22 cellular contexts compared by ENCODE assay signal in the genomic region with DNA sequence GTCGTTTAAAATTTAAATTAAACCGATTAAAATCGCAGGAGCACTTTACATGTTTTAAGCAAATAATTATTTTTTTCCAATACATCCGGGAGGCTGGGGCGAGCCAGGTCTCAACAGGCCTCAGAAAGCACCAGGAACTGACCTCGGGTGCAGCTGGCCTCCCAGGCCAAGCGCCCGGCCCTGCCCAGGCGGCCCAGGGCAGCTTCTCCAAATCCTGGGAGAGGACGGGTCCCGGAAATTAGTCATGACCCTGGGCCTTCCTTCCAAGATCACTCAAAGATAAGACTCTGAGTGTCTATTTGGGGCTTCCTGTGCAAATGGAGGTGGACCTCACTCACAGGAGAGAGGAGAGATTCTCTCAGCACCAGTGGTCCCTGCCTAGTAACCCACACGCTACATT.
"Had no signal": no experiment of that assay in that cellular context is flagged by ENCODE, and none has a peak within 500 bp of the region (broad histone marks: within the 10 kb centered on the region; RNA-seq: fewer than 3 reads in every experiment).

No MANE protein-coding gene starts in this region.

- H3K27me3 ChIP-seq: brain microvascular endothelial cell, heart left ventricle, neutrophil, right lobe of liver, testis, transverse colon had no signal

- H3K9me3 ChIP-seq: neutrophil, right lobe of liver, testis, transverse colon had no signal

- H3K4me3 Mint-ChIP-seq: activated naive CD4-positive, alpha-beta T cell treated with anti-CD3 and anti-CD28 coated beads, Interleukin-2, amount 10 ng/mL, durations not matched to agents 7 days and 5 days; immature natural killer cell; natural killer cell had no signal

- H3K27ac Mint-ChIP-seq: activated naive CD4-positive, alpha-beta T cell treated with anti-CD3 and anti-CD28 coated beads, Interleukin-2, amount 10 ng/mL, durations not matched to agents 7 days and 5 days; natural killer cell had no signal

- H3K4me3 ChIP-seq: heart left ventricle, lower lobe of right lung, right lobe of liver, testis, transverse colon had no signal

- H3K27ac ChIP-seq: brain microvascular endothelial cell, heart left ventricle, lower lobe of right lung, neutrophil, right lobe of liver, testis, transverse colon had no signal

- H3K4me1 ChIP-seq: heart left ventricle, lower lobe of right lung, right lobe of liver, testis, transverse colon had no signal

- DNase-seq: activated CD4-positive, alpha-beta T cell treated with anti-CD3 and anti-CD28 coated beads, Interleukin-2, amount 50 U/mL, for 4 hours; activated effector memory CD4-positive, alpha-beta T cell treated with anti-CD3 and anti-CD28 coated beads, Interleukin-2, amount 50 U/mL, for 16 hours; activated naive CD4-positive, alpha-beta T cell treated with anti-CD3 and anti-CD28 coated beads, Interleukin-2, amount 10 ng/mL, durations not matched to agents 7 days and 5 days; amniotic stem cell; brain microvascular endothelial cell; central memory CD4-positive, alpha-beta T cell; foreskin fibroblast; heart left ventricle; hypothalamus; immature natural killer cell; lower lobe of right lung; mesendoderm; natural killer cell; right lobe of liver; stimulated activated CD4-positive, alpha-beta T cell treated with anti-CD3 and anti-CD28 coated beads, Interleukin-12 subunit alpha, Interleukin-12 subunit beta, amount 100 ng/mL, for 4 hours; stimulated activated CD4-positive, alpha-beta T cell treated with anti-CD3 and anti-CD28 coated beads, Interleukin-4, amount 100 ng/mL, for 1 hour; stimulated activated naive CD8-positive, alpha-beta T cell treated with anti-CD3 and anti-CD28 coated beads, Interleukin-15, Interleukin-2, amounts not matched to agents 100 U/mL and 50 U/mL, for 24 hours; T-helper 2 cell; testis; transverse colon had no signal

- H3K4me1 Mint-ChIP-seq: activated naive CD4-positive, alpha-beta T cell treated with anti-CD3 and anti-CD28 coated beads, Interleukin-2, amount 10 ng/mL, durations not matched to agents 7 days and 5 days; immature natural killer cell; natural killer cell had no signal

- H3K27me3 Mint-ChIP-seq: activated naive CD4-positive, alpha-beta T cell treated with anti-CD3 and anti-CD28 coated beads, Interleukin-2, amount 10 ng/mL, durations not matched to agents 7 days and 5 days had no signal

- H3K36me3 ChIP-seq: brain microvascular endothelial cell, heart left ventricle, lower lobe of right lung, neutrophil, right lobe of liver, transverse colon had no signal

- H3K36me3 Mint-ChIP-seq: activated naive CD4-positive, alpha-beta T cell treated with anti-CD3 and anti-CD28 coated beads, Interleukin-2, amount 10 ng/mL, durations not matched to agents 7 days and 5 days had no signal

- ATAC-seq: heart left ventricle; left lobe of liver; lower lobe of right lung; natural killer cell; right lobe of liver; stimulated activated naive CD8-positive, alpha-beta T cell treated with anti-CD3 and anti-CD28 coated beads, Interleukin-15, Interleukin-2, amounts not matched to agents 100 U/mL and 50 U/mL, for 24 hours had no signal
